Comparison of ENCODE assay signal across 12 cellular contexts in the genomic region with DNA sequence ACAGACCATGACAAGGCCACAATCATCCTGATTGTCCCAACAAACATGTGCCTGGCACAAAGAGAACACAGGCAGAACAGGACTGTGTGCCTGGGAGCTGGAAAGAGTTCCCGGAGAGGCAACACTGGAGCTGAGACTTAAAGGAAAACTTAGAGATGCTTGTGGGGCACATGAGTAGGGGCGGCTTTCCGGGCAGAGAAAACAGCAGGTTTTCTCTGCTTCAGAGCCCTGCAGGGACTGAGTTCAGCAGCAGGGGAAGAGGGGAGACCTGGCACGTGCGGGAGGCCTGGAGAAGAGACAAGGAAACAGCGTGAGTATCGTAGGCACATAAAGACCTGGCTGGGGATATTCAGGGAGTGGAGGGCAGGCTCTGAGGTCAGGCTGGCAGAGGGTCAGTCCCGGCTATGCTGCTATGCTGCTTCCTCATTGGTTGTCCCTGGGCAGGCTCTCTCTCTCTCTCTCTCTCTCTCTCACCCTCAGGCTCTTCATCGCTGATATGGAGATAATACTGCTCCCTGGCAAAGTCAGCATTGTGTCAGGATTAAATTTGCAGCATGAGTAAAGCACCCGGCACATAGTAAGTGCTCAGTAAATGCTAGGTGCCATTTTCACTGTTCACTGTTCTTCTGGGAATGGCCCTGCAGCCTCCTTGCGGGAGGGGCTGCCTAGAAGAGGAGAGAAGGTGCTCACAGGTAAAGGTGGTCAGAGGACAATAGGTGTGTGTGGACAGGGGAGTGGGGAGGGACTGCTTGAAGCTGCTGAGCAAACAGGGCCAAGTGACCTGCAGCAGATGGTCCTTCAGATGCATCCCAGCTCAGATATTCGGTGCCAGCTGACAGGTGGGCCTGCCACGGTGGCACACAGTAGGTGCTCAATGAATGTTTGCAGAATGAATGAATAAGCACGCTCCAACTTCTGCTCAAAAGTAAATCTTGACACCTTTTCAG. TPM values are rescaled to one million over a fixed set of nuclear protein-coding genes. Genes with fewer than 3 reads are reported as not detected.
A peak's percentile ranks its signal among the peaks of the same experiment; 100 is the strongest.
DNase-seq lines count a peak whose midpoint lies in the region; ATAC-seq, FAIRE-seq and TF ChIP-seq lines count a peak whose summit lies in the region.
"Had no signal": no experiment of that assay in that cellular context is flagged by ENCODE, and none has a peak within 500 bp of the region (broad histone marks: within the 10 kb centered on the region; RNA-seq: fewer than 3 reads in every experiment).

No MANE protein-coding gene starts in this region.

- no peak overlapping the region for H3K27ac Mint-ChIP-seq in neural progenitor cell

- H3K27me3 ChIP-seq in K562 (ENCODE audit: control insufficient read depth in 2 of 2, insufficient read depth in 2 of 2, low read length in 2 of 2) (no peaks in the 10 kb centered on the region), neural progenitor cell (peaks cover 24% of the 10 kb centered on the region)

- H3K4me2 ChIP-seq in K562 (ENCODE audit: insufficient read depth, low read length): no peak overlapping the region
- no peak overlapping the region for H3K4me2 ChIP-seq in neural progenitor cell

- H2AFZ ChIP-seq in K562 (ENCODE audit: low read depth, low read length) (no peak overlapping the region), neural progenitor cell (replicated peaks) (no peak overlapping the region)

- no peaks in the 10 kb centered on the region for H3K36me3 Mint-ChIP-seq in neural progenitor cell

- H3K36me3 ChIP-seq in K562 (ENCODE audit: control insufficient read depth, insufficient read depth, low read length) (no peaks in the 10 kb centered on the region), neural progenitor cell (no peaks in the 10 kb centered on the region)

- H3K9me1 ChIP-seq in K562 (ENCODE audit: control insufficient read depth, insufficient read depth, low read length): no peaks in the 10 kb centered on the region

- POLR2A ChIA-PET in K562 (lab: Yijun Ruan, JAX): no interaction called here

- FAIRE-seq in K562 (lab: Jason Lieb, UNC): no peak

- peaks cover 27% of the 10 kb centered on the region for H3K27me3 Mint-ChIP-seq in neural progenitor cell (ENCODE audit: insufficient read depth, low read depth)

- 68% methylated on average over 7 of the region's 14 CpGs for WGBS in K562 (ENCODE audit: insufficient coverage, low coverage, missing lambda C conversion rate)

- ATAC-seq in K562: no peak
- no peak for ATAC-seq in GM21381 (IDR thresholded peaks at IDR 0.05; ENCODE audit: unreplicated experiment)
- ATAC-seq: mucosa of descending colon had no signal

- BruUV-seq in K562 (replicated peaks; lab: Mats Ljungman, UMichigan): TSS peak; percentile 52

- intact Hi-C loops in K562 (cut with micrococcal nuclease): no loop called here

- CTCF ChIA-PET in K562 (lab: Yijun Ruan, JAX; ENCODE audit: low intra/inter-chr PET ratio): interaction anchor here (0.5 kb wide), 1 partner anchor 137 kb away, joined by 3 read pairs; no protein-coding TSS in a partner anchor

- peaks cover 31% of the 10 kb centered on the region for H3K4me1 Mint-ChIP-seq in neural progenitor cell

- H3K9ac ChIP-seq in K562 (ENCODE audit: insufficient read depth in 1 of 2, low read depth in 2 of 2, low read length in 2 of 2): no peak overlapping the region
- H3K9ac ChIP-seq in neural progenitor cell: no peak overlapping the region

- H3K79me2 ChIP-seq in K562 (ENCODE audit: control insufficient read depth, insufficient read depth, low read length) (no peaks in the 10 kb centered on the region), neural progenitor cell (ENCODE audit: low read depth) (no peaks in the 10 kb centered on the region)

- H3K4me3 Mint-ChIP-seq in neural progenitor cell: peak overlapping the region; percentile 95

- H3K4me1 ChIP-seq in K562 (replicated peaks in 1 of 2; ENCODE audit: control insufficient read depth in 2 of 2, insufficient read depth in 2 of 2, low read length in 2 of 2): peaks cover 0 to 17% of the 10 kb centered on the region in 2 experiments; a peak in 3 of 5 replicates
- peaks cover 22% of the 10 kb centered on the region for H3K4me1 ChIP-seq in neural progenitor cell

- TF ChIP-seq POLR2A in K562 (conservative IDR thresholded peaks at IDR 0.05): no peak

- in situ Hi-C loops in K562 (cut with MboI): loop anchor here (25.0 kb wide), 1 partner anchor 426 kb away; no protein-coding TSS in a partner anchor

- no peak for TF ChIP-seq RAD21 in K562 (CRISPR knock-in tag; conservative IDR thresholded peaks at IDR 0.05 in 1 of 2, IDR thresholded peaks at IDR 0.05 in 1 of 2)

- H3K4me3 ChIP-seq in K562 (no peak overlapping the region), neural progenitor cell (no peak overlapping the region)
- H3K4me3 ChIP-seq: mucosa of descending colon had no signal

- no peaks in the 10 kb centered on the region for H4K20me1 ChIP-seq in K562 (replicated peaks; ENCODE audit: control insufficient read depth, insufficient read depth, low read length)
- H4K20me1 ChIP-seq in neural progenitor cell (ENCODE audit: low read depth): peaks cover 59% of the 10 kb centered on the region

- no peaks in the 10 kb centered on the region for H3K9me3 Mint-ChIP-seq in neural progenitor cell

- no peak for TF ChIP-seq EP300 in K562 (IDR thresholded peaks at IDR 0.05; ENCODE audit: low read length)

- no peak overlapping the region for H3K27ac ChIP-seq in K562 (ENCODE audit: extremely low read depth, low read depth, low read length)
- H3K27ac ChIP-seq in neural progenitor cell: no peak overlapping the region

- DNase-seq in NCI-H146 (lab: John Stamatoyannopoulos, UW) (peak; percentile 6), NCI-H146 treated with DMSO at 0.1 percent for 48 hours (lab: John Stamatoyannopoulos, UW; ENCODE audit: unreplicated experiment) (no peak), HUDEP-2 (lab: John Stamatoyannopoulos, UW; ENCODE audit: unreplicated experiment in 76 of 76) (peak in 56 of 76 experiments; percentile 16 to 76 (median 42)), K562 (ENCODE audit: extremely low read depth in 1 of 4, low spot score in 3 of 4) (no peak), neural progenitor cell (ENCODE audit: low spot score) (no peak), germinal center (ENCODE audit: low spot score) (no peak)
- no peak for DNase-seq in stimulated activated CD4-positive, alpha-beta T cell treated with anti-CD3 and anti-CD28 coated beads, Interleukin-2, amount 100 ng/mL, for 48 hours
- DNase-seq: dermis blood vessel endothelial cell, mucosa of descending colon, T-helper 9 cell had no signal

- TF ChIP-seq CTCF in K562 (IDR thresholded peaks at IDR 0.05 in 2 of 3, conservative IDR thresholded peaks at IDR 0.05 in 1 of 3; ENCODE audit: insufficient read depth in 2 of 3, low read depth in 1 of 3, low read length in 3 of 3): no peak
- TF ChIP-seq CTCF in neural progenitor cell (IDR thresholded peaks at IDR 0.05): no peak

- H3F3A ChIP-seq in neural progenitor cell (ENCODE audit: low read depth): peaks cover 17% of the 10 kb centered on the region

- H3K9me3 ChIP-seq in K562 (replicated peaks; ENCODE audit: control insufficient read depth, insufficient read depth, low read depth, low read length) (no peaks in the 10 kb centered on the region), neural progenitor cell (ENCODE audit: low read depth) (no peaks in the 10 kb centered on the region)
- H3K9me3 ChIP-seq: mucosa of descending colon had no signal

TF ChIP-seq in K562, 482 proteins besides CTCF, POLR2A, EP300 and RAD21 (continues in another document):
- no peak for TF ChIP-seq ZZZ3 (IDR thresholded peaks at IDR 0.05)
- TF ChIP-seq ZNF644 (tag; IDR thresholded peaks at IDR 0.05; ENCODE audit: low read depth): no peak

RNA-seq across cellular contexts. Expression of a gene that starts 2.0 kb away (rescaled TPM):
- total RNA-seq in K562 (2011; cell fraction: chromatin; rRNA removed; ENCODE audit: low replicate concordance): 2.7 and 4.4 TPM in 2 replicates
- 2.4 and 3.7 TPM in 2 replicates for total RNA-seq in K562 (2011; cell fraction: nucleolus; rRNA removed)
- 2.3 and 3.2 TPM in 2 replicates for total RNA-seq in K562 (2011; cell fraction: nucleoplasm; rRNA removed)
- 8.5 and 11.5 TPM in 2 replicates for total RNA-seq in K562 (2014; rRNA removed)
- 3.0 TPM in 2 replicates for total RNA-seq in K562 (2014; rRNA removed; fragmentation: Illumina TruSeq; extraction: Trizol)
- 5.0 and 5.9 TPM in 2 replicates for total RNA-seq in K562 (2015; rRNA removed; fragmentation: Illumina TruSeq; extraction: Trizol)
- total RNA-seq in K562 (2021): 11.7 and 12.1 TPM in 2 replicates
- polyA plus RNA-seq in K562 (2011; rRNA removed): 7.7 and 7.9 TPM in 2 replicates
- polyA plus RNA-seq in K562 (2011; cell fraction: cytosol; rRNA removed): 8.7 and 16.2 TPM in 2 replicates
- 9.8 and 13.3 TPM in 2 replicates for polyA plus RNA-seq in K562 (2011; cell fraction: nucleus; rRNA removed)
- 7.7 and 9.5 TPM in 2 replicates for polyA plus RNA-seq in K562 (2012)
- polyA plus RNA-seq in K562 (2014; fragmentation: Illumina TruSeq; extraction: Trizol): 6.4 and 8.3 TPM in 2 replicates
- polyA plus RNA-seq in K562 (2014; fragmentation: Nextera tagmentation; extraction: Ambion mirVana): under 1 TPM; 0.24 to 0.46 TPM
- polyA plus RNA-seq in K562 (2014; rRNA removed): 8.1 and 12.1 TPM in 2 replicates
- polyA minus RNA-seq in K562 (2011; rRNA and poly(A)+ RNA removed): 2.1 and 4.3 TPM in 2 replicates
- polyA minus RNA-seq in K562 (2011; cell fraction: cytosol; rRNA and poly(A)+ RNA removed): 6.1 and 6.6 TPM in 2 replicates
- 1.1 and 1.8 TPM in 2 replicates for polyA minus RNA-seq in K562 (2011; cell fraction: nucleus; rRNA and poly(A)+ RNA removed)
- 15.0 and 36.7 TPM in 2 replicates for total RNA-seq in neural progenitor cell (ENCODE audit: low replicate concordance)

RNA-seq across cellular contexts. Expression of a gene that starts 46.0 kb away (rescaled TPM):
- not detected in 2 replicates for total RNA-seq in K562 (2011; cell fraction: chromatin; rRNA removed; ENCODE audit: low replicate concordance)
- not detected in 2 replicates for total RNA-seq in K562 (2011; cell fraction: nucleolus; rRNA removed)
- total RNA-seq in K562 (2011; cell fraction: nucleoplasm; rRNA removed): not detected in 2 replicates
- total RNA-seq in K562 (2014; rRNA removed) (not detected in 2 replicates), K562 (2014; rRNA removed; fragmentation: Illumina TruSeq; extraction: Trizol) (not detected in 2 replicates), K562 (2015; rRNA removed; fragmentation: Illumina TruSeq; extraction: Trizol) (not detected in 2 replicates), K562 (2021) (not detected in 2 replicates), neural progenitor cell (ENCODE audit: low replicate concordance) (0.50 TPM in 1 of 2 replicates, not detected in the other)
- polyA plus RNA-seq in K562 (2011; rRNA removed) (not detected in 2 replicates), K562 (2014; fragmentation: Illumina TruSeq; extraction: Trizol) (not detected in 2 replicates), K562 (2014; fragmentation: Nextera tagmentation; extraction: Ambion mirVana) (not detected), K562 (2014; rRNA removed) (not detected in 2 replicates)
- not detected in 2 replicates for polyA plus RNA-seq in K562 (2011; cell fraction: cytosol; rRNA removed)
- not detected in 2 replicates for polyA plus RNA-seq in K562 (2011; cell fraction: nucleus; rRNA removed)
- not detected in 2 replicates for polyA plus RNA-seq in K562 (2012)
- not detected in 2 replicates for polyA minus RNA-seq in K562 (2011; rRNA and poly(A)+ RNA removed)
- not detected in 2 replicates for polyA minus RNA-seq in K562 (2011; cell fraction: cytosol; rRNA and poly(A)+ RNA removed)
- not detected in 2 replicates for polyA minus RNA-seq in K562 (2011; cell fraction: nucleus; rRNA and poly(A)+ RNA removed)
- total RNA-seq: dermis blood vessel endothelial cell, G401 had no signal

Comparison
In these comparisons a context has a peak if more than half of its experiments do, and no peak if none do; other contexts are left out.
1. DNase-seq: peak in NCI-H146 (single experiment) and HUDEP-2 (56 of 76); none in NCI-H146 treated with DMSO at 0.1 percent for 48 hours (single experiment), K562 (0 of 4), neural progenitor cell (single experiment), stimulated activated CD4-positive, alpha-beta T cell treated with anti-CD3 and anti-CD28 coated beads, Interleukin-2, amount 100 ng/mL, for 48 hours (0 of 2) and germinal center (single experiment).